In genomic region chr10:95395947-95396449, GRCh38 we compare ENCODE assay signal across 1 cellular context.
TF ChIP-seq lines count a peak whose summit lies in the region.

No MANE protein-coding gene starts in this region.

TF ChIP-seq in GM23338, 12 proteins besides CTCF, POLR2A, EP300 and RAD21:
- TF ChIP-seq ZNF462 (CRISPR knock-in tag; IDR thresholded peaks at IDR 0.05) (no peak), REST (IDR thresholded peaks at IDR 0.05; ENCODE audit: unreplicated experiment) (no peak), ZNF331 (CRISPR knock-in tag; IDR thresholded peaks at IDR 0.05; ENCODE audit: low read depth) (no peak), CREB1 (CRISPR knock-in tag; IDR thresholded peaks at IDR 0.05; ENCODE audit: low read depth) (no peak), EZH2 (IDR thresholded peaks at IDR 0.05; ENCODE audit: low read depth, unreplicated experiment) (no peak), ETS1 (IDR thresholded peaks at IDR 0.05) (no peak), POLR2AphosphoS5 (IDR thresholded peaks at IDR 0.05; ENCODE audit: low read depth) (no peak), EZH2phosphoT487 (IDR thresholded peaks at IDR 0.05; ENCODE audit: unreplicated experiment) (no peak), JUNB (IDR thresholded peaks at IDR 0.05; ENCODE audit: unreplicated experiment) (no peak), STAT1 (IDR thresholded peaks at IDR 0.05; ENCODE audit: unreplicated experiment) (no peak), NANOG (IDR thresholded peaks at IDR 0.05; ENCODE audit: borderline replicate concordance) (no peak), ZNF114 (CRISPR knock-in tag; IDR thresholded peaks at IDR 0.05) (no peak)
